ENCODE assay signal across 9 cellular contexts in the genomic region with DNA sequence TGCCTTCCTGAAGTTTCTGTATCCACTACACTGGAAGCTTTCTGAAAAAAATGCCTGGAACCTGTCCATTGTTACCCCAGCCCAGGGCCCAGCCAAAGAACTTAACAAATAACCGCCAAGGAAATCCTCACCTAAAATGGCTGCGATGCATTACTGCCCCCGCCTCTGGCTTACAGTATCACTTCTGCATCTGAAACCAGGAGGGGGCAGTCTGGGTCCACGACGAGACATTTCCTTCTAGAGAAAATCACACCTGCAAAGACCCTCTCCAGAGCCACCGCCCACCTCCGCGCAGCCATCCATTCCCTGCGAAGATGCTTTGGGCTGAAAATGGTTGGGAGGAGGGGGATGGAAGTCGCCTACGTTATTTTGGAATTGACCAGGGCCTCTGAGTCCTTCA. TPM values are rescaled to one million over a fixed set of nuclear protein-coding genes. Genes with fewer than 3 reads are reported as not detected.
DNase-seq lines count a peak whose midpoint lies in the region; ATAC-seq, FAIRE-seq and TF ChIP-seq lines count a peak whose summit lies in the region.
"Had no signal": no experiment of that assay in that cellular context is flagged by ENCODE, and none has a peak within 500 bp of the region (broad histone marks: within the 10 kb centered on the region; RNA-seq: fewer than 3 reads in every experiment).

No MANE protein-coding gene starts in this region.

- POLR2A ChIA-PET in Panc1 (lab: Charles Lee) = no interaction called here

- no TSS peak for BruUV-seq in Panc1 (replicated peaks; lab: Mats Ljungman, UMichigan)

- H3K4me1 ChIP-seq in Panc1 (ENCODE audit: control insufficient read depth, insufficient read depth, low read length) = no peaks in the 10 kb centered on the region
- no peaks in the 10 kb centered on the region for H3K4me1 ChIP-seq in neural progenitor cell

- intact Hi-C loops in Panc1 (cut with micrococcal nuclease; ENCODE audit: unreplicated experiment) = no loop called here

- H3K27me3 ChIP-seq in Panc1 (ENCODE audit: control insufficient read depth, insufficient read depth, low read length) (no peaks in the 10 kb centered on the region), bronchial epithelial cell (ENCODE audit: control insufficient read depth, insufficient read depth, low read length) (no peaks in the 10 kb centered on the region), neural progenitor cell (no peaks in the 10 kb centered on the region)

- TF ChIP-seq CTCF in Panc1 (IDR thresholded peaks at IDR 0.05) = peak; percentile 73
- TF ChIP-seq CTCF in bronchial epithelial cell (IDR thresholded peaks at IDR 0.05; ENCODE audit: insufficient read depth, low read length, severe bottlenecking) = peak; percentile 52
- peak; percentile 56 for TF ChIP-seq CTCF in neural progenitor cell (IDR thresholded peaks at IDR 0.05)
- TF ChIP-seq CTCF in mesothelial cell of epicardium (IDR thresholded peaks at IDR 0.05; ENCODE audit: unreplicated experiment) = no peak

- no peak overlapping the region for H3K9ac ChIP-seq in neural progenitor cell

- peaks cover 9% of the 10 kb centered on the region for H3F3A ChIP-seq in neural progenitor cell (ENCODE audit: low read depth)

- H3K27ac ChIP-seq in Panc1 (ENCODE audit: low read length) (no peak overlapping the region), neural progenitor cell (no peak overlapping the region)

- no peak overlapping the region for H3K4me2 ChIP-seq in neural progenitor cell

- H3K27me3 Mint-ChIP-seq in neural progenitor cell (ENCODE audit: insufficient read depth, low read depth) (peaks cover 2% of the 10 kb centered on the region), mesothelial cell of epicardium (ENCODE audit: low read depth) (no peaks in the 10 kb centered on the region)
- H3K27me3 Mint-ChIP-seq: brain had no signal

- CTCF ChIA-PET in Panc1 (lab: Charles Lee) = no interaction called here

- H3K9me3 ChIP-seq in Panc1 (ENCODE audit: control insufficient read depth, insufficient read depth, low read depth, low read length) = no peaks in the 10 kb centered on the region
- H3K9me3 ChIP-seq in neural progenitor cell (ENCODE audit: low read depth) = no peaks in the 10 kb centered on the region

- no peaks in the 10 kb centered on the region for H3K79me2 ChIP-seq in neural progenitor cell (ENCODE audit: low read depth)

- H4K20me1 ChIP-seq in neural progenitor cell (ENCODE audit: low read depth) = no peaks in the 10 kb centered on the region

- H3K4me3 ChIP-seq in Panc1 (ENCODE audit: low read depth in 2 of 2, low read length in 2 of 2) (no peak overlapping the region), bronchial epithelial cell (ENCODE audit: low read depth, low read length) (no peak overlapping the region), neural progenitor cell (no peak overlapping the region)

- H3K4me1 Mint-ChIP-seq in neural progenitor cell (no peaks in the 10 kb centered on the region), mesothelial cell of epicardium (peaks cover 8% of the 10 kb centered on the region)

- in situ Hi-C loops in Panc1 (cut with HindIII; ENCODE audit: low pct_unique_long_range_greater_than_20kb, low sequenced_read_pairs) = no loop called here

- no peak overlapping the region for H3K27ac Mint-ChIP-seq in neural progenitor cell
- no peak overlapping the region for H3K27ac Mint-ChIP-seq in mesothelial cell of epicardium

- TF ChIP-seq POLR2A in GM12892 (IDR thresholded peaks at IDR 0.05; ENCODE audit: low read depth, low read length) = no peak

- H3K4me3 Mint-ChIP-seq in neural progenitor cell (no peak overlapping the region), mesothelial cell of epicardium (no peak overlapping the region)
- H3K4me3 Mint-ChIP-seq: brain had no signal

- peak; percentile 70; the same call in 1 of the 2 replicates for ATAC-seq in Panc1
- no peak for ATAC-seq in GM18502 (IDR thresholded peaks at IDR 0.05; ENCODE audit: poor library complexity, unreplicated experiment)

- H3K36me3 Mint-ChIP-seq in neural progenitor cell = peaks cover 7% of the 10 kb centered on the region
- peaks cover 14% of the 10 kb centered on the region for H3K36me3 Mint-ChIP-seq in mesothelial cell of epicardium

- no peaks in the 10 kb centered on the region for H3K36me3 ChIP-seq in Panc1 (ENCODE audit: control insufficient read depth, insufficient read depth, low read length)
- H3K36me3 ChIP-seq in bronchial epithelial cell (ENCODE audit: control insufficient read depth, insufficient read depth, low read length) = peaks cover 3% of the 10 kb centered on the region
- H3K36me3 ChIP-seq in neural progenitor cell = no peaks in the 10 kb centered on the region

- DNase-seq in activated effector memory CD4-positive, alpha-beta T cell treated with anti-CD3 and anti-CD28 coated beads, Interleukin-2, amount 50 U/mL, for 16 hours = peak; percentile 68
- no peak for DNase-seq in activated effector memory CD4-positive, alpha-beta T cell treated with Interleukin-2 at 50 U/mL for 16 hours
- no peak for DNase-seq in Panc1 (ENCODE audit: low read depth, low spot score)
- DNase-seq in bronchial epithelial cell (ENCODE audit: low read depth) = peak; percentile 32
- peak; percentile 66 for DNase-seq in neural progenitor cell (ENCODE audit: low spot score)
- DNase-seq in GM12892 (ENCODE audit: insufficient read length) = no peak
- DNase-seq in mesothelial cell of epicardium (ENCODE audit: low spot score in 2 of 2, unreplicated experiment in 2 of 2) = no peak

- FAIRE-seq in bronchial epithelial cell (lab: Jason Lieb, UNC) (no peak), GM12892 (lab: Jason Lieb, UNC) (no peak)

- no peaks in the 10 kb centered on the region for H3K9me3 Mint-ChIP-seq in neural progenitor cell
- no peaks in the 10 kb centered on the region for H3K9me3 Mint-ChIP-seq in mesothelial cell of epicardium
- H3K9me3 Mint-ChIP-seq: brain had no signal

- H2AFZ ChIP-seq in neural progenitor cell (replicated peaks) = no peak overlapping the region

RNA-seq across cellular contexts. Expression of gene CELF6, which starts 22.4 kb away (rescaled TPM):
- total RNA-seq in Panc1 (2021; ENCODE audit: unreplicated experiment) (not detected), bronchial epithelial cell (under 0.01 TPM in 1 of 2 replicates, not detected in the other), neural progenitor cell (ENCODE audit: low replicate concordance) (0.19 and 0.95 TPM in 2 replicates), mesothelial cell of epicardium (1.2 to 1.9 TPM (median 1.3 TPM) in 3 replicates)
- polyA plus RNA-seq in Panc1 (2012; ENCODE audit: insufficient read length) = 0.08 TPM
- polyA plus RNA-seq in GM12892 (2012; ENCODE audit: missing spikeins) = 1.2 TPM

RNA-seq across cellular contexts. Expression of gene HEXA, which starts 33.4 kb away (rescaled TPM):
- total RNA-seq in Panc1 (2021; ENCODE audit: unreplicated experiment) (199 TPM), bronchial epithelial cell (32.3 and 48.7 TPM in 2 replicates), neural progenitor cell (ENCODE audit: low replicate concordance) (34.5 and 44.6 TPM in 2 replicates), mesothelial cell of epicardium (91.5 to 98.6 TPM (median 98.4 TPM) in 3 replicates)
- polyA plus RNA-seq in Panc1 (2012; ENCODE audit: insufficient read length) = 114 TPM
- 61.6 TPM for polyA plus RNA-seq in GM12892 (2012; ENCODE audit: missing spikeins)

RNA-seq across cellular contexts. Expression of gene TMEM202, which starts 55.7 kb away (rescaled TPM):
- total RNA-seq in Panc1 (2021; ENCODE audit: unreplicated experiment) (not detected), bronchial epithelial cell (not detected in 2 replicates), neural progenitor cell (ENCODE audit: low replicate concordance) (not detected in 2 replicates), mesothelial cell of epicardium (not detected in 3 replicates)
- not detected for polyA plus RNA-seq in Panc1 (2012; ENCODE audit: insufficient read length)
- polyA plus RNA-seq in GM12892 (2012; ENCODE audit: missing spikeins) = not detected

Comparison
In these comparisons a context has a peak if more than half of its experiments do, and no peak if none do; other contexts are left out.
1. DNase-seq: peak in activated effector memory CD4-positive, alpha-beta T cell treated with anti-CD3 and anti-CD28 coated beads, Interleukin-2, amount 50 U/mL, for 16 hours (single experiment), bronchial epithelial cell (single experiment) and neural progenitor cell (single experiment); none in activated effector memory CD4-positive, alpha-beta T cell treated with Interleukin-2 at 50 U/mL for 16 hours (single experiment), Panc1 (single experiment), GM12892 (single experiment) and mesothelial cell of epicardium (0 of 2).